13 cellular contexts compared by ENCODE assay signal in the genomic region with DNA sequence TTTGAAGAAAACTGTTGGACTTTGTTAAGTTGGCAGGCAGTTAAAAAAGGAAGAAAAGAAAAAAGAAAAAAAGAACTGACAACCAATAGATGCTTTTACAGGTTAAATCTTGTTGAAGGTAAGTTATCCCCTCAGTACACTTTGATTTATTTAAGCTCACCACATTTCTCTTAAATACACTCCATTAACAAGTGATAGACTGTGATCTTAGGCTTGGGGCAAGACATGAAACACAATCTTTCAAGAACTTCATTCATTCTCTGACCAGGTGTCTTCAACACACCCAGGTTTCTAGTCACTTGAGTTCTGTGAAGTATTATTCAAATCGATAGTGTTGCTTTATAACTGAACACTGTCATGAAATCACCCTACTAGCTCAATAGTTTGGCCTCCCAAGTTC.
DNase-seq lines count a peak whose midpoint lies in the region; ATAC-seq and TF ChIP-seq lines count a peak whose summit lies in the region.
"Had no signal": no experiment of that assay in that cellular context is flagged by ENCODE, and none has a peak within 500 bp of the region (broad histone marks: within the 10 kb centered on the region; RNA-seq: fewer than 3 reads in every experiment).

No MANE protein-coding gene starts in this region.

- no peaks in the 10 kb centered on the region for H3K9me3 ChIP-seq in adipocyte (ENCODE audit: control insufficient read depth, low read length)

- H3K27ac Mint-ChIP-seq in mesothelial cell of epicardium = peak overlapping the region; percentile 12
- H3K27ac Mint-ChIP-seq: IgD-negative memory B cell, progenitor cell of endocrine pancreas had no signal

- peaks cover 24% of the 10 kb centered on the region for H3K4me1 ChIP-seq in adipocyte (ENCODE audit: control insufficient read depth, insufficient read depth, low read length)

- TF ChIP-seq CTCF in AG09309 (IDR thresholded peaks at IDR 0.05; ENCODE audit: control insufficient read depth, insufficient read depth, low read depth, low read length, missing control alignments) (no peak), GM13977 (IDR thresholded peaks at IDR 0.05; ENCODE audit: extremely low read depth, insufficient read depth, missing control alignments) (no peak), mesothelial cell of epicardium (IDR thresholded peaks at IDR 0.05; ENCODE audit: unreplicated experiment) (no peak), lower leg skin (IDR thresholded peaks at IDR 0.05) (no peak)

- ATAC-seq in GM18502 (IDR thresholded peaks at IDR 0.05; ENCODE audit: poor library complexity, unreplicated experiment) = no peak

- peaks cover 52% of the 10 kb centered on the region for H3K4me1 Mint-ChIP-seq in mesothelial cell of epicardium

- 32 to 64% methylated on average over 1 of the region's 1 CpG for WGBS in lower leg skin, 2 donors

- no peaks in the 10 kb centered on the region for H3K27me3 ChIP-seq in adipocyte (replicated peaks; ENCODE audit: control insufficient read depth, insufficient read depth, low read length)

- no peak overlapping the region for H3K4me3 Mint-ChIP-seq in mesothelial cell of epicardium
- H3K4me3 Mint-ChIP-seq: IgD-negative memory B cell had no signal

- H3K9me3 Mint-ChIP-seq in mesothelial cell of epicardium = no peaks in the 10 kb centered on the region

- in situ Hi-C loops in GM13977 (cut with MboI; ENCODE audit: low pct_unique_long_range_greater_than_20kb, low sequenced_read_pairs, unreplicated experiment) = no loop called here

- no peak overlapping the region for H3K9ac ChIP-seq in adipocyte (ENCODE audit: low read length)

- H3K36me3 ChIP-seq in adipocyte (ENCODE audit: control insufficient read depth, insufficient read depth, low read length, severe bottlenecking) = no peaks in the 10 kb centered on the region

- DNase-seq in AG09309 (ENCODE audit: low read depth) = no peak
- DNase-seq in GM13977 (ENCODE audit: low spot score) = peak; percentile 45
- DNase-seq in adipocyte (ENCODE audit: low read depth) = no peak
- no peak for DNase-seq in mesothelial cell of epicardium (ENCODE audit: low spot score in 2 of 2, unreplicated experiment in 2 of 2)
- no peak for DNase-seq in HT-29 (ENCODE audit: low spot score)
- no peak for DNase-seq in stimulated activated CD4-positive, alpha-beta T cell treated with anti-CD3 and anti-CD28 coated beads, Interleukin-2, amount 100 ng/mL, for 24 hours
- DNase-seq in lower leg skin (ENCODE audit: low spot score in 2 of 2) = no peak
- DNase-seq: activated CD8-positive, alpha-beta memory T cell treated with anti-CD3 and anti-CD28 coated beads for 24 hours; glutamatergic neuron; NCI-H1694 treated with DMSO at 0.1 percent for 48 hours had no signal

- intact Hi-C loops in lower leg skin (cut with DNase I; ENCODE audit: low total_unique reads) = no loop called here

- H3K4me3 ChIP-seq in AG09309 (ENCODE audit: control insufficient read depth, low read depth, low read length) (peak overlapping the region; percentile 95), adipocyte (ENCODE audit: low read length) (peak overlapping the region; percentile 99), lower leg skin (ENCODE audit: low read depth, poor library complexity, severe bottlenecking) (no peak overlapping the region)

- no peak for TF ChIP-seq POLR2A in lower leg skin (IDR thresholded peaks at IDR 0.05)

- no peaks in the 10 kb centered on the region for H3K27me3 Mint-ChIP-seq in mesothelial cell of epicardium (ENCODE audit: low read depth)

- no peaks in the 10 kb centered on the region for H3K36me3 Mint-ChIP-seq in mesothelial cell of epicardium
